Comparison of ENCODE assay signal across 10 cellular contexts in genomic region chr3:130098639-130099385, GRCh38. TPM values are rescaled to one million over a fixed set of nuclear protein-coding genes. Genes with fewer than 3 reads are reported as not detected.
"Had no signal": no experiment of that assay in that cellular context is flagged by ENCODE, and none has a peak within 500 bp of the region (broad histone marks: within the 10 kb centered on the region; RNA-seq: fewer than 3 reads in every experiment).

No MANE protein-coding gene starts in this region.

RNA-seq across cellular contexts. Expression of gene ALG1L2, which starts 17.2 kb away (rescaled TPM):
- total RNA-seq: bronchial epithelial cell; dermis blood vessel endothelial cell; foreskin keratinocyte; heart right ventricle; kidney epithelial cell; lower leg skin; prostate gland; smooth muscle cell; T-helper 2 cell treated with Interferon-gamma antibody and Interleukin-4, amounts not matched to agents 100 ng/mL and 5 ng/mL, for 36 hours had no signal
- polyA plus RNA-seq: foreskin keratinocyte, heart right ventricle, ovary had no signal
